ENCODE assay signal across 1 cellular context in the genomic region with DNA sequence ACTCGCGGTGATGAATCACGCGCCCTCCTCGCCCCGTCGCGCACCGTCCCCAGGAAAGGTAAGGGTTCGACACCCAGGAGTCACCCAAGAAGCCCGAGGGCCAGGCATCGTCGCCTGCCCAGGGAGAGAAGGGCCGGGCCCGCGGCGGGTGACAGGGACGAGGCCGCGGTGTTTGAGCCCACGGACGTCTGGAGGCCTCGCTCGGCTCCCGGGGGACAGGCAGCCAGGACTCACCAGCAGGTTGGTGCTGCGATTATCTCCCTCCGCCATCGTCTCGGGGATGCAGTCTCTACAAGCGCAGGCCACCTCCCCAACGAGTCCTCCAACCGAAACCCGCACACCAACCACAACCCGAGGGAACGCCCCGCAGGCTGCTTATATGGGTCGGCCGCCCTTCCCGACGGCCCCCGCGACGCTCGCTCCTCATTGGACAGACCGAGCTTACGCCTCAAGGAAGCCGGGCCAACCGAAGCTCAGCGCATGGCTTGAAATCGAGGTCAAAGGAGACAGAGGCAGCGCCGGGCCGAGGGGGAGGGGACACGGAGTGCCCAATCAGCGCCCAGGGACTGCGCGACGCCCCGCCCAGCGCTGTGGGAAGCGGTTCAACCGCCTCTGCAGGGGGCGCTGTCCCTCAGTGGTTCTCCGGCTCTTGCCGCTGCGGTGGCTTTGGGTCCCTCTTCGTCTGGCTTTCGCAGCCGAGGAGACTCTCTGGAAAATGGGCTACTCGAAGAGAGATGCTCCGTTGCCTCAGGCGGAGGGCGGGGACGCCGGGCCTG.
A peak's percentile ranks its signal among the peaks of the same experiment; 100 is the strongest.
TF ChIP-seq lines count a peak whose summit lies in the region.

A gene (minus strand): TSS at position 353 of the 776 bp plus-strand sequence. CDS start 83 bp downstream, at position 270.

TF ChIP-seq in A549, 52 proteins besides CTCF, POLR2A, EP300 and RAD21 (continued from another document):
- TF ChIP-seq, protein P1, sequence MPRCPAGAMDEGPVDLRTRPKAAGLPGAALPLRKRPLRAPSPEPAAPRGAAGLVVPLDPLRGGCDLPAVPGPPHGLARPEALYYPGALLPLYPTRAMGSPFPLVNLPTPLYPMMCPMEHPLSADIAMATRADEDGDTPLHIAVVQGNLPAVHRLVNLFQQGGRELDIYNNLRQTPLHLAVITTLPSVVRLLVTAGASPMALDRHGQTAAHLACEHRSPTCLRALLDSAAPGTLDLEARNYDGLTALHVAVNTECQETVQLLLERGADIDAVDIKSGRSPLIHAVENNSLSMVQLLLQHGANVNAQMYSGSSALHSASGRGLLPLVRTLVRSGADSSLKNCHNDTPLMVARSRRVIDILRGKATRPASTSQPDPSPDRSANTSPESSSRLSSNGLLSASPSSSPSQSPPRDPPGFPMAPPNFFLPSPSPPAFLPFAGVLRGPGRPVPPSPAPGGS (IDR thresholded peaks at IDR 0.05), result peak; percentile 99
- peak; percentile 100 for TF ChIP-seq PHF8 (IDR thresholded peaks at IDR 0.05; ENCODE audit: borderline replicate concordance, low read depth)
- peak; percentile 91 for TF ChIP-seq TP53 (CRISPR knock-in tag; IDR thresholded peaks at IDR 0.05)
- TF ChIP-seq RARB (CRISPR knock-in tag; IDR thresholded peaks at IDR 0.05), result peak; percentile 37; the same call in 1 of the 2 replicates
- peak; percentile 93 to 96 for TF ChIP-seq JUN (IDR thresholded peaks at IDR 0.05)
- TF ChIP-seq NR3C1 (IDR thresholded peaks at IDR 0.05), result no peak
- TF ChIP-seq SREBF2 (IDR thresholded peaks at IDR 0.05), result no peak
- peak; percentile 91 for TF ChIP-seq HOXA7 (CRISPR knock-in tag; IDR thresholded peaks at IDR 0.05)
- peak; percentile 52; the same call in 2 of the 3 replicates for TF ChIP-seq SMC3 (IDR thresholded peaks at IDR 0.05)
- TF ChIP-seq HDAC2 (IDR thresholded peaks at IDR 0.05), result no peak
- no peak for TF ChIP-seq CHD2 (IDR thresholded peaks at IDR 0.05; ENCODE audit: low read length, partially characterized antibody)
- TF ChIP-seq FOSB (CRISPR knock-in tag; IDR thresholded peaks at IDR 0.05), result peak; percentile 85; the same call in 1 of the 2 replicates
- no peak for TF ChIP-seq JUNB (IDR thresholded peaks at IDR 0.05)
- TF ChIP-seq FOXS1 (CRISPR knock-in tag; IDR thresholded peaks at IDR 0.05), result no peak
- peak; percentile 95; the same call in 1 of the 2 replicates for TF ChIP-seq TFCP2L1 (CRISPR knock-in tag; IDR thresholded peaks at IDR 0.05)
- no peak for TF ChIP-seq ESRRA (IDR thresholded peaks at IDR 0.05; ENCODE audit: borderline replicate concordance, low read length)
- TF ChIP-seq, protein P2, sequence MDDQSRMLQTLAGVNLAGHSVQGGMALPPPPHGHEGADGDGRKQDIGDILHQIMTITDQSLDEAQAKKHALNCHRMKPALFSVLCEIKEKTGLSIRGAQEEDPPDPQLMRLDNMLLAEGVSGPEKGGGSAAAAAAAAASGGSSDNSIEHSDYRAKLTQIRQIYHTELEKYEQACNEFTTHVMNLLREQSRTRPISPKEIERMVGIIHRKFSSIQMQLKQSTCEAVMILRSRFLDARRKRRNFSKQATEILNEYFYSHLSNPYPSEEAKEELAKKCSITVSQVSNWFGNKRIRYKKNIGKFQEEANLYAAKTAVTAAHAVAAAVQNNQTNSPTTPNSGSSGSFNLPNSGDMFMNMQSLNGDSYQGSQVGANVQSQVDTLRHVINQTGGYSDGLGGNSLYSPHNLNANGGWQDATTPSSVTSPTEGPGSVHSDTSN (IDR thresholded peaks at IDR 0.05), result peak; percentile 83
- peak; percentile 65 for TF ChIP-seq MAFK (IDR thresholded peaks at IDR 0.05; ENCODE audit: partially characterized antibody)
- no peak for TF ChIP-seq RNF2 (IDR thresholded peaks at IDR 0.05; ENCODE audit: borderline replicate concordance, low read depth)
- peak; percentile 74; the same call in 1 of the 2 replicates for TF ChIP-seq RFX5 (IDR thresholded peaks at IDR 0.05)
TF ChIP-seq in A549: peak in this region for 17.
